In genomic region chr12:80264891-80265290, GRCh38 we compare ENCODE assay signal across 21 cellular contexts.
"Had no signal": no experiment of that assay in that cellular context is flagged by ENCODE, and none has a peak within 500 bp of the region (broad histone marks: within the 10 kb centered on the region; RNA-seq: fewer than 3 reads in every experiment).

No MANE protein-coding gene starts in this region.

- H3K4me1 ChIP-seq: lower lobe of right lung had no signal

- H3K9me3 ChIP-seq: esophagus muscularis mucosa, gastroesophageal sphincter, heart left ventricle, left lung, lower lobe of right lung had no signal

- H3K27me3 ChIP-seq: dorsolateral prefrontal cortex, esophagus muscularis mucosa, foreskin keratinocyte, gastroesophageal sphincter, heart left ventricle, hepatocyte, left lung had no signal

- ATAC-seq: foreskin keratinocyte, gastroesophageal sphincter, heart left ventricle, left cardiac atrium, left lung, left ventricle myocardium superior, lower lobe of right lung had no signal

- H2AFZ ChIP-seq: hepatocyte had no signal

- DNase-seq: dermis blood vessel endothelial cell; dorsolateral prefrontal cortex; effector CD4-positive, alpha-beta T cell; effector memory CD4-positive, alpha-beta T cell; foreskin keratinocyte; heart left ventricle; hypothalamus; immature natural killer cell; islet precursor cell; left cardiac atrium; left lung; left ventricle myocardium superior; lower lobe of right lung; mesenchymal stem cell; midbrain had no signal

- H3K36me3 ChIP-seq: esophagus muscularis mucosa, gastroesophageal sphincter, heart left ventricle, left lung, lower lobe of right lung had no signal

- H3K27ac ChIP-seq: coronary artery, dorsolateral prefrontal cortex, esophagus muscularis mucosa, foreskin keratinocyte, gastroesophageal sphincter, heart left ventricle, hepatocyte, left lung, lower lobe of right lung had no signal

- H3K79me2 ChIP-seq: hepatocyte had no signal

- H3K4me3 ChIP-seq: coronary artery, dorsolateral prefrontal cortex, esophagus muscularis mucosa, gastroesophageal sphincter, heart left ventricle, hepatocyte, left lung, lower lobe of right lung had no signal

- H3K4me2 ChIP-seq: hepatocyte had no signal

- FAIRE-seq: colon, endothelial cell of umbilical vein had no signal
